ENCODE assay signal across 14 cellular contexts in genomic region chr5:101943784-101944183, GRCh38.
A peak's percentile ranks its signal among the peaks of the same experiment; 100 is the strongest.
DNase-seq lines count a peak whose midpoint lies in the region; ATAC-seq and TF ChIP-seq lines count a peak whose summit lies in the region.
"Had no signal": no experiment of that assay in that cellular context is flagged by ENCODE, and none has a peak within 500 bp of the region (broad histone marks: within the 10 kb centered on the region; RNA-seq: fewer than 3 reads in every experiment).

No MANE protein-coding gene starts in this region.

- H3K9me3 ChIP-seq in HUES6 (ENCODE audit: control insufficient read depth, insufficient read depth, low read depth, low read length) (no peaks in the 10 kb centered on the region), RWPE2 (ENCODE audit: severe bottlenecking) (peaks cover 2% of the 10 kb centered on the region)
- H3K9me3 ChIP-seq: adrenal gland had no signal

- peak; percentile 17 for DNase-seq in EH (ENCODE audit: low read depth)
- DNase-seq in RWPE2 (ENCODE audit: low spot score): no peak
- DNase-seq in kidney tubule cell (ENCODE audit: low spot score): peak; percentile 50
- DNase-seq in activated naive CD4-positive, alpha-beta T cell treated with anti-CD3 and anti-CD28 coated beads for 36 hours: no peak
- no peak for DNase-seq in stimulated activated CD8-positive, alpha-beta memory T cell treated with anti-CD3 and anti-CD28 coated beads, Interleukin-4, amount 100 ng/mL, for 48 hours
- DNase-seq in HEK293T (ENCODE audit: extremely low spot score): no peak
- DNase-seq: adrenal gland; foreskin fibroblast; MM.1S; NCI-H345; stimulated activated CD4-positive, alpha-beta T cell treated with anti-CD3 and anti-CD28 coated beads, Interleukin-4, amount 100 ng/mL, for 4 hours had no signal

- no peaks in the 10 kb centered on the region for H3K36me3 Mint-ChIP-seq in activated naive CD4-positive, alpha-beta T cell treated with anti-CD3 and anti-CD28 coated beads for 36 hours (ENCODE audit: low read depth)

- no peak overlapping the region for H3K4me3 Mint-ChIP-seq in activated naive CD4-positive, alpha-beta T cell treated with anti-CD3 and anti-CD28 coated beads for 36 hours
- H3K4me3 Mint-ChIP-seq: B cell had no signal

- POLR2A ChIA-PET in HEK293T (lab: Yijun Ruan, JAX): no interaction called here

- H3K27ac Mint-ChIP-seq in activated naive CD4-positive, alpha-beta T cell treated with anti-CD3 and anti-CD28 coated beads for 36 hours: no peak overlapping the region
- H3K27ac Mint-ChIP-seq: B cell had no signal

- H3K4me1 ChIP-seq in HUES6 (ENCODE audit: control insufficient read depth, insufficient read depth, low read length): peaks cover 14% of the 10 kb centered on the region; the same call in 1 of the 2 replicates
- H3K4me1 ChIP-seq in RWPE2 (ENCODE audit: insufficient read depth, poor library complexity, severe bottlenecking): no peaks in the 10 kb centered on the region
- H3K4me1 ChIP-seq: adrenal gland had no signal

- H3K36me3 ChIP-seq in HUES6 (ENCODE audit: control insufficient read depth, insufficient read depth, low read length) (no peaks in the 10 kb centered on the region), RWPE2 (ENCODE audit: low read depth) (no peaks in the 10 kb centered on the region)
- H3K36me3 ChIP-seq: adrenal gland had no signal

- ATAC-seq in RWPE2 (ENCODE audit: low read depth): 0 out of 3 replicates have a peak, but pooled peaks have one; percentile 27
- ATAC-seq in HG03460 (IDR thresholded peaks at IDR 0.05; ENCODE audit: unreplicated experiment): no peak

- H3K4me1 Mint-ChIP-seq in activated naive CD4-positive, alpha-beta T cell treated with anti-CD3 and anti-CD28 coated beads for 36 hours (ENCODE audit: low read depth): no peaks in the 10 kb centered on the region

- no peaks in the 10 kb centered on the region for H3K27me3 ChIP-seq in HUES6 (ENCODE audit: control insufficient read depth, insufficient read depth, low read length)
- H3K27me3 ChIP-seq in RWPE2 (ENCODE audit: insufficient read depth, poor library complexity, severe bottlenecking): peaks cover 10% of the 10 kb centered on the region
- H3K27me3 ChIP-seq: adrenal gland had no signal

- no peak overlapping the region for H3K27ac ChIP-seq in HUES6 (ENCODE audit: low read depth, low read length)
- no peak overlapping the region for H3K27ac ChIP-seq in RWPE2 (ENCODE audit: poor library complexity, severe bottlenecking)
- H3K27ac ChIP-seq: adrenal gland had no signal

- TF ChIP-seq CTCF in RWPE2 (IDR thresholded peaks at IDR 0.05; ENCODE audit: poor library complexity, severe bottlenecking): no peak

- no peaks in the 10 kb centered on the region for H3K9me3 Mint-ChIP-seq in activated naive CD4-positive, alpha-beta T cell treated with anti-CD3 and anti-CD28 coated beads for 36 hours

- H3K4me3 ChIP-seq in HUES6 (ENCODE audit: low read depth, low read length): no peak overlapping the region
- H3K4me3 ChIP-seq in RWPE2 (ENCODE audit: severe bottlenecking): no peak overlapping the region
- H3K4me3 ChIP-seq: adrenal gland had no signal

- CTCF ChIA-PET in activated naive CD4-positive, alpha-beta T cell treated with anti-CD3 and anti-CD28 coated beads for 36 hours (lab: Charles Lee): interaction anchor here (1.1 kb wide), 1 partner anchor 17 kb away, joined by 3 read pairs; no protein-coding TSS in a partner anchor
- CTCF ChIA-PET in HEK293T (lab: Yijun Ruan, JAX): interaction anchor here (0.7 to 2.7 kb wide), 4 partner anchors 13 to 145 kb away, joined by 3 to 14 read pairs (median 4); no protein-coding TSS in a partner anchor

- H3K27me3 Mint-ChIP-seq in activated naive CD4-positive, alpha-beta T cell treated with anti-CD3 and anti-CD28 coated beads for 36 hours (ENCODE audit: low read depth): no peaks in the 10 kb centered on the region
- H3K27me3 Mint-ChIP-seq: B cell had no signal

- intact Hi-C loops in activated naive CD4-positive, alpha-beta T cell treated with anti-CD3 and anti-CD28 coated beads for 36 hours (cut with micrococcal nuclease): loop anchor here (2.0 to 10.0 kb wide), 2 partner anchors 147 to 561 kb away; no protein-coding TSS in a partner anchor

- peak overlapping the region; percentile 21 for H3K9ac ChIP-seq in HUES6 (ENCODE audit: low read length)

TF ChIP-seq in HEK293T, 16 proteins besides CTCF, POLR2A, EP300 and RAD21:
- TF ChIP-seq SUZ12 (IDR thresholded peaks at IDR 0.05): no peak
- TF ChIP-seq ELF4 (IDR thresholded peaks at IDR 0.05): no peak
- no peak for TF ChIP-seq BHLHE40 (IDR thresholded peaks at IDR 0.05; ENCODE audit: borderline replicate concordance)
- TF ChIP-seq NFRKB (IDR thresholded peaks at IDR 0.05): no peak
- TF ChIP-seq L3MBTL2 (conservative IDR thresholded peaks at IDR 0.05): no peak
- TF ChIP-seq CTBP1 (IDR thresholded peaks at IDR 0.05; ENCODE audit: borderline replicate concordance): no peak
- TF ChIP-seq FOXA1 (IDR thresholded peaks at IDR 0.05): no peak
- no peak for TF ChIP-seq LEF1 (IDR thresholded peaks at IDR 0.05; ENCODE audit: borderline replicate concordance)
- TF ChIP-seq SP1 (IDR thresholded peaks at IDR 0.05): no peak
- TF ChIP-seq FOXK2 (IDR thresholded peaks at IDR 0.05): no peak
- TF ChIP-seq FOXM1 (IDR thresholded peaks at IDR 0.05; ENCODE audit: borderline replicate concordance): no peak
- no peak for TF ChIP-seq ZNF384 (IDR thresholded peaks at IDR 0.05)
- no peak for TF ChIP-seq PKNOX1 (IDR thresholded peaks at IDR 0.05)
- no peak for TF ChIP-seq HDGF (IDR thresholded peaks at IDR 0.05; ENCODE audit: borderline replicate concordance)
TF ChIP-seq in HEK293T: peak in this region for 0.

Comparison
In these comparisons a context has a peak if more than half of its experiments do, and no peak if none do; other contexts are left out.
1. DNase-seq: peak in EH (single experiment) and kidney tubule cell (single experiment); none in RWPE2 (single experiment), activated naive CD4-positive, alpha-beta T cell treated with anti-CD3 and anti-CD28 coated beads for 36 hours (single experiment), stimulated activated CD8-positive, alpha-beta memory T cell treated with anti-CD3 and anti-CD28 coated beads, Interleukin-4, amount 100 ng/mL, for 48 hours (single experiment) and HEK293T (single experiment).